ENCODE assay signal across 12 cellular contexts in the genomic region with DNA sequence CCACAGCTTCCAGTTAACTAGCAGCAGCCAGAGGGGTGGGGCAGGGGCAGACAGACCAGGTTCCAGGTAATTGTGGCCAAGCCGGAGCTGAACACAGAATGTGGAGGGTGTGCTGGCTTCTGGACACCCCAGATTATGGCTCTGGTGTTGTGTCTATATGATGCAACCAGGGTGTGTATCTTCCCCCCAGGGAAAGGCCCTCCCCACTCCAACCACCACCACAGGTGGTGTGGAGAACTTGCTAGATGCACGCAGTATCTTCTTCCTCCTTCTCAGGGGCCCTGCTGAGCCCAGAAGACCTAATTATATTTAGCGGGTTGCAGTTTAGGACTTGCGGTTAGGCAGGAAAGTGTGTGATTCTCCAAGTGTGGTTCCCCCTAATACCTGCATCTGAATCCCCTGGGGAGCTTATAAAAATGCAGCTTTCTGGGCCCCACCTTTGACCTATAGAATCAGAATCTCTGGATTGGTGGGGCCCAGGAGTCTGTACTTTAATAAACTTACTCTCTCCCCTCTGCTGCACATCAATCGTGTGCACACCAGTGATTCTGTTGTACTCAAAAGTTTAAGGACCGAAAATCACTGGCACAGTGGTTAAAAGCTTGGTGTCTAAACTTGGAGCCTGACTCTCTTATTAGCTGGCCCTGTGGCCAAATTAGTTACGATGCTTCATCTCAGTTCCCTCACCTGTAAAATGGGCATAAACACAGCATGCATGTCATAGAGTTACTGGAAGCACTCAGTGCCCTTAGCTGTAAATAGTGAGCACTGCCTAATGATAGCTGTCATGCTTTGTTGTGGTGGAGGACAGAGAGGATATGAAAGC.
DNase-seq lines count a peak whose midpoint lies in the region; ATAC-seq and TF ChIP-seq lines count a peak whose summit lies in the region.
"Had no signal": no experiment of that assay in that cellular context is flagged by ENCODE, and none has a peak within 500 bp of the region (broad histone marks: within the 10 kb centered on the region; RNA-seq: fewer than 3 reads in every experiment).

No MANE protein-coding gene starts in this region.

- H3K9me3 ChIP-seq in MM.1S (replicated peaks; ENCODE audit: insufficient read depth, low read length): no peaks in the 10 kb centered on the region
- H3K9me3 ChIP-seq in lower lobe of right lung: no peaks in the 10 kb centered on the region
- H3K9me3 ChIP-seq: esophagus muscularis mucosa had no signal

- no peak overlapping the region for H3K27ac Mint-ChIP-seq in stimulated activated effector memory CD8-positive, alpha-beta T cell treated with anti-CD3 and anti-CD28 coated beads, Interleukin-12 subunit alpha, Interleukin-12 subunit beta, amount 100 ng/mL, for 72 hours
- no peak overlapping the region for H3K27ac Mint-ChIP-seq in chondrocyte (ENCODE audit: unreplicated experiment)

- H3K79me2 ChIP-seq in MM.1S (ENCODE audit: low read length): no peaks in the 10 kb centered on the region

- peaks cover 31% of the 10 kb centered on the region for H3K4me1 ChIP-seq in MM.1S (ENCODE audit: low read length)
- peaks cover 6% of the 10 kb centered on the region for H3K4me1 ChIP-seq in lower lobe of right lung

- H3K4me2 ChIP-seq in MM.1S (ENCODE audit: low read depth, low read length): peak overlapping the region; percentile 39

- H3K9me3 Mint-ChIP-seq in stimulated activated effector memory CD8-positive, alpha-beta T cell treated with anti-CD3 and anti-CD28 coated beads, Interleukin-12 subunit alpha, Interleukin-12 subunit beta, amount 100 ng/mL, for 72 hours: no peaks in the 10 kb centered on the region
- H3K9me3 Mint-ChIP-seq in chondrocyte (ENCODE audit: low read depth): peaks cover 5% of the 10 kb centered on the region

- ATAC-seq in GM19035 (IDR thresholded peaks at IDR 0.05; ENCODE audit: unreplicated experiment) (peak; percentile 86), HG02840 (IDR thresholded peaks at IDR 0.05; ENCODE audit: low FRiP score, unreplicated experiment) (peak; percentile 89), lower lobe of right lung (no peak)
- peak; percentile 48 for ATAC-seq in stimulated activated effector memory CD8-positive, alpha-beta T cell treated with anti-CD3 and anti-CD28 coated beads, Interleukin-12 subunit alpha, Interleukin-12 subunit beta, amount 100 ng/mL, for 72 hours

- H3K4me1 Mint-ChIP-seq in stimulated activated effector memory CD8-positive, alpha-beta T cell treated with anti-CD3 and anti-CD28 coated beads, Interleukin-12 subunit alpha, Interleukin-12 subunit beta, amount 100 ng/mL, for 72 hours: no peaks in the 10 kb centered on the region
- peaks cover 12% of the 10 kb centered on the region for H3K4me1 Mint-ChIP-seq in chondrocyte (ENCODE audit: low read depth)

- peak overlapping the region; percentile 14; the same call in 1 of the 2 replicates for H2AFZ ChIP-seq in MM.1S (ENCODE audit: low read length)

- peak overlapping the region; percentile 11; the same call in 1 of the 2 replicates for H3K9ac ChIP-seq in MM.1S (ENCODE audit: low read length)

- H3K4me3 ChIP-seq in MM.1S (ENCODE audit: low read length) (0 out of 2 replicates have a peak overlapping the region, but pooled peaks have one; percentile 7), lower lobe of right lung (no peak overlapping the region)
- H3K4me3 ChIP-seq: esophagus muscularis mucosa had no signal

- no peaks in the 10 kb centered on the region for H3K36me3 ChIP-seq in MM.1S (replicated peaks; ENCODE audit: insufficient read depth, low read length)
- H3K36me3 ChIP-seq in lower lobe of right lung: no peaks in the 10 kb centered on the region
- H3K36me3 ChIP-seq: esophagus muscularis mucosa had no signal

- H3K36me3 Mint-ChIP-seq in stimulated activated effector memory CD8-positive, alpha-beta T cell treated with anti-CD3 and anti-CD28 coated beads, Interleukin-12 subunit alpha, Interleukin-12 subunit beta, amount 100 ng/mL, for 72 hours: no peaks in the 10 kb centered on the region
- H3K36me3 Mint-ChIP-seq in chondrocyte (ENCODE audit: low read depth): peaks cover 2% of the 10 kb centered on the region
- H3K36me3 Mint-ChIP-seq: naive thymus-derived CD8-positive, alpha-beta T cell had no signal

- peaks cover 19% of the 10 kb centered on the region for H3F3A ChIP-seq in MM.1S (ENCODE audit: insufficient read depth, low read length)

- intact Hi-C loops in lower lobe of right lung (cut with DNase I): no loop called here

- H3K27me3 ChIP-seq in MM.1S (replicated peaks; ENCODE audit: insufficient read depth, low read length) (no peaks in the 10 kb centered on the region), lower lobe of right lung (ENCODE audit: low read depth) (no peaks in the 10 kb centered on the region)
- H3K27me3 ChIP-seq: esophagus muscularis mucosa had no signal

- no peak for TF ChIP-seq CTCF in MM.1S (IDR thresholded peaks at IDR 0.05; ENCODE audit: low read length)
- no peak for TF ChIP-seq CTCF in lower lobe of right lung (IDR thresholded peaks at IDR 0.05)
- no peak for TF ChIP-seq CTCF in chondrocyte (IDR thresholded peaks at IDR 0.05)

- H4K20me1 ChIP-seq in MM.1S (ENCODE audit: insufficient read depth, low read length): no peaks in the 10 kb centered on the region

- DNase-seq in MM.1S: peak; percentile 90
- DNase-seq in stimulated activated effector memory CD8-positive, alpha-beta T cell treated with anti-CD3 and anti-CD28 coated beads, Interleukin-12 subunit alpha, Interleukin-12 subunit beta, amount 100 ng/mL, for 72 hours (ENCODE audit: low spot score in 2 of 2): no peak
- no peak for DNase-seq in NCI-H1105 (lab: John Stamatoyannopoulos, UW)
- DNase-seq in lower lobe of right lung: no peak
- DNase-seq in stimulated activated CD4-positive, alpha-beta T cell treated with anti-CD3 and anti-CD28 coated beads, Interleukin-2, amount 100 ng/mL, for 48 hours: no peak
- no peak for DNase-seq in chondrocyte (ENCODE audit: low spot score)
- DNase-seq: activated T-cell treated with anti-CD3 and anti-CD28 coated beads for 4 hours, NCI-H748 treated with DMSO at 0.1 percent for 48 hours had no signal

- H3K27me3 Mint-ChIP-seq in chondrocyte (ENCODE audit: low read depth): peaks cover 3% of the 10 kb centered on the region

- no peaks in the 10 kb centered on the region for H3K9me2 ChIP-seq in MM.1S (replicated peaks; ENCODE audit: insufficient read depth, low read length)

- H3K27ac ChIP-seq in MM.1S (ENCODE audit: low read length): peak overlapping the region; percentile 75
- no peak overlapping the region for H3K27ac ChIP-seq in lower lobe of right lung
- H3K27ac ChIP-seq: esophagus muscularis mucosa had no signal

- no peak overlapping the region for H3K4me3 Mint-ChIP-seq in stimulated activated effector memory CD8-positive, alpha-beta T cell treated with anti-CD3 and anti-CD28 coated beads, Interleukin-12 subunit alpha, Interleukin-12 subunit beta, amount 100 ng/mL, for 72 hours
- no peak overlapping the region for H3K4me3 Mint-ChIP-seq in chondrocyte (ENCODE audit: unreplicated experiment)

Comparison
In these comparisons a context has a peak if more than half of its experiments do, and no peak if none do; other contexts are left out.
1. ATAC-seq: peak in GM19035 (single experiment), HG02840 (single experiment) and stimulated activated effector memory CD8-positive, alpha-beta T cell treated with anti-CD3 and anti-CD28 coated beads, Interleukin-12 subunit alpha, Interleukin-12 subunit beta, amount 100 ng/mL, for 72 hours (single experiment); none in lower lobe of right lung (0 of 2).